Comparison of ENCODE assay signal across 8 cellular contexts in the genomic region with DNA sequence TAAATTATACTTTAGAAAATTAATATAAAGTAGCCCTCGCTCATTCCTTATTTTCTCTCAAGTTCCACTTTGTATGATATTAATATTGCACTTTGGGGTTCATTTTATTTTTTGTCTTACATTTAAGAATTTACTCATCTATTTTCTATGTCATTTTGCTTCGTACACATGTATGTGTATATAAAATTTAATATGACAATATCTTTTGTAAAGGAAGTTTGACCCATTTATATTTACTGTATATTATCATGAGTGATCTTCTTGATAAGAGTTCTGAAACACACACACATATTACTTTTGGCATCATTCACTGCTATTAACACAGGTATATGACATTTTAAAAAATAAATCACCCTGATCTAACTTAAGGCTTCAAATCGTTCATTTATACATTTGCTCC.
"Had no signal": no experiment of that assay in that cellular context is flagged by ENCODE, and none has a peak within 500 bp of the region (broad histone marks: within the 10 kb centered on the region; RNA-seq: fewer than 3 reads in every experiment).

No MANE protein-coding gene starts in this region.

- H3K4me3 ChIP-seq: GM23338 had no signal

- ATAC-seq: GM23338 had no signal

- H3K4me2 ChIP-seq: GM23338 had no signal

- DNase-seq: H9, HCEC 1CT, IMR-90, Kasumi-1, KG1 had no signal

- FAIRE-seq: H1, HTR-8/SVneo had no signal
